20 cellular contexts compared by ENCODE assay signal in genomic region chr3:177257625-177258024, GRCh38.
DNase-seq lines count a peak whose midpoint lies in the region; ATAC-seq and FAIRE-seq lines count a peak whose summit lies in the region.
"Had no signal": no experiment of that assay in that cellular context is flagged by ENCODE, and none has a peak within 500 bp of the region (broad histone marks: within the 10 kb centered on the region; RNA-seq: fewer than 3 reads in every experiment).

No MANE protein-coding gene starts in this region.

- H3K36me3 ChIP-seq in SK-N-MC (ENCODE audit: insufficient read depth, low read length): no peaks in the 10 kb centered on the region
- H3K36me3 ChIP-seq in small intestine (ENCODE audit: control insufficient read depth in 2 of 2, insufficient read depth in 2 of 2, low read length in 2 of 2): no peaks in the 10 kb centered on the region
- H3K36me3 ChIP-seq: BLaER1 had no signal

- WGBS in small intestine, 3 donors: 77 to 86% (median 85%) methylated on average over 2 of the region's 2 CpGs

- DNase-seq in SK-N-MC (ENCODE audit: low read depth, low spot score) (no peak), small intestine (no peak), HPDE6-E6E7 (ENCODE audit: extremely low spot score) (no peak), medulla oblongata (ENCODE audit: extremely low spot score) (no peak)
- DNase-seq: CD4-positive, alpha-beta memory T cell; DMS79 treated with DMSO at 0.1 percent for 48 hours; H7; HFFc6; KG1 had no signal

- H3K9me3 ChIP-seq in SK-N-MC (ENCODE audit: low read depth, low read length) (no peaks in the 10 kb centered on the region), small intestine (ENCODE audit: control insufficient read depth, low read depth) (no peaks in the 10 kb centered on the region)
- H3K9me3 ChIP-seq: A549, BLaER1 had no signal

- FAIRE-seq in G401.6 (lab: Jason Lieb, UNC): peak; percentile 93
- FAIRE-seq in endometrium (lab: Jason Lieb, UNC): peak; percentile 85
- FAIRE-seq in small intestine (lab: Jason Lieb, UNC): peak; percentile 53
- FAIRE-seq: A549, GM12878, GM19239, HepG2 had no signal

- peak overlapping the region; percentile 48 for H3K27ac ChIP-seq in SK-N-MC
- H3K27ac ChIP-seq in small intestine (ENCODE audit: low read depth in 1 of 2, low read length in 1 of 2): no peak overlapping the region
- H3K27ac ChIP-seq: A549, BLaER1 had no signal

- H3K27me3 ChIP-seq in small intestine (ENCODE audit: control insufficient read depth in 2 of 2, insufficient read depth in 2 of 2, low read length in 2 of 2): no peaks in the 10 kb centered on the region
- H3K27me3 ChIP-seq: BLaER1 had no signal

- H3K4me3 ChIP-seq in SK-N-MC: no peak overlapping the region
- no peak overlapping the region for H3K4me3 ChIP-seq in small intestine (ENCODE audit: low read depth in 1 of 2, low read length in 2 of 2)
- H3K4me3 ChIP-seq: A549, BLaER1, GM12878, GM23338 had no signal

- H3K9ac ChIP-seq in SK-N-MC (ENCODE audit: insufficient read length): no peak overlapping the region
- H3K9ac ChIP-seq: BLaER1 had no signal

- no peaks in the 10 kb centered on the region for H3K4me1 ChIP-seq in small intestine (ENCODE audit: control insufficient read depth in 2 of 2, insufficient read depth in 1 of 2, low read depth in 1 of 2, low read length in 1 of 2)
- H3K4me1 ChIP-seq: A549, BLaER1 had no signal

- ATAC-seq in HG03432 (IDR thresholded peaks at IDR 0.05; ENCODE audit: unreplicated experiment) (no peak), GM21576 (IDR thresholded peaks at IDR 0.05; ENCODE audit: unreplicated experiment) (no peak)
- ATAC-seq: A549, GM12878, GM23338, HCT116, HepG2 had no signal
